11 cellular contexts compared by ENCODE assay signal in the genomic region with DNA sequence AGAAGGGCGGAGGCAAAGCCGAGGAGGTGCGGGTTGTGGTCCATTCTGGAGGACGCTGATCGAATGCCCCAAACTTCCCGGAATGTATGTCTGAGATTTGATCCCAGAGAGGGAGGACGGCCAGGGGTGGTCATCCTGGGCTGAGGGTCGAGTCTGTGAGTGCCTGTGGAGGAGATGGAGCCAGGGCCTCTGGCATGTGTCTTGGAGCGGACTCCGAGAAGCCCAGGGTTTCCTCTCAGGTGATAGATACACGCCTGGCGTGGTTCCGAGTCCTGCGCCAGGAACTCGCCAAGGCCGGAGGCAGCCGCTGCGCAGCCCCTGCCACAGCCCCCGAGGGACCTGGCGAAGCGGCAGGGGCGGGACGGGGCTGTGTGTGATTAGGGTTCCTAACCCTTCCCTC. TPM values are rescaled to one million over a fixed set of nuclear protein-coding genes. Genes with fewer than 3 reads are reported as not detected.
DNase-seq lines count a peak whose midpoint lies in the region; ATAC-seq and TF ChIP-seq lines count a peak whose summit lies in the region.
"Had no signal": no experiment of that assay in that cellular context is flagged by ENCODE, and none has a peak within 500 bp of the region (broad histone marks: within the 10 kb centered on the region; RNA-seq: fewer than 3 reads in every experiment).

No MANE protein-coding gene starts in this region.

- H4K91ac ChIP-seq in IMR-90 (ENCODE audit: insufficient read depth, low read depth, low read length): no peak overlapping the region

- no peak for TF ChIP-seq CTCF in IMR-90 (conservative IDR thresholded peaks at IDR 0.05; ENCODE audit: low read depth, low read length)
- no peak for TF ChIP-seq CTCF in esophagus muscularis mucosa (IDR thresholded peaks at IDR 0.05)
- TF ChIP-seq CTCF in suprapubic skin (IDR thresholded peaks at IDR 0.05): no peak

- TF ChIP-seq RAD21 in IMR-90 (IDR thresholded peaks at IDR 0.05; ENCODE audit: low read length): no peak

- dilution Hi-C loops in IMR-90 (cut with HindIII; ENCODE audit: low sequenced_read_pairs, unreplicated experiment): no loop called here

- CTCF ChIA-PET in IMR-90 (lab: Yijun Ruan, JAX): no interaction called here

- peak overlapping the region; percentile 44 for H3K9ac ChIP-seq in IMR-90 (ENCODE audit: low read depth, low read length)

- no peaks in the 10 kb centered on the region for H3K79me1 ChIP-seq in IMR-90 (ENCODE audit: low read depth in 1 of 2, low read length in 2 of 2)

- H2BK15ac ChIP-seq in IMR-90 (ENCODE audit: low read depth, low read length): no peak overlapping the region

- H3K18ac ChIP-seq in IMR-90 (ENCODE audit: low read depth, low read length): no peak overlapping the region

- no peak overlapping the region for H2AK5ac ChIP-seq in IMR-90 (ENCODE audit: low read depth, low read length)

- no peak overlapping the region; the same call in 1 of the 2 replicates for H4K5ac ChIP-seq in IMR-90 (ENCODE audit: low read depth, low read length)

- H2AFZ ChIP-seq in IMR-90 (replicated peaks; ENCODE audit: low read length, poor library complexity): peak overlapping the region; percentile 63

- 3% methylated on average over 6 of the region's 23 CpGs; no CpG with 5 or more reads in 1 of the 2 experiments for WGBS in IMR-90 (ENCODE audit: extremely low coverage in 2 of 2, insufficient read length in 1 of 2), 2 experiments
- 0% methylated on average over 2 of the region's 23 CpGs for WGBS in esophagus muscularis mucosa
- 72 to 76% methylated on average over 8 to 18 of the region's 23 CpGs for WGBS in mesodermal cell (ENCODE audit: insufficient coverage in 2 of 2), 2 experiments
- WGBS in suprapubic skin: 7% methylated on average over 3 of the region's 23 CpGs

- H2BK20ac ChIP-seq in IMR-90 (ENCODE audit: low read depth, low read length): no peak overlapping the region

- H3K4ac ChIP-seq in IMR-90 (ENCODE audit: low read depth, low read length): no peak overlapping the region

- no peak overlapping the region for H2BK120ac ChIP-seq in IMR-90 (ENCODE audit: low read depth, low read length)

- no peaks in the 10 kb centered on the region for H3K9me1 ChIP-seq in IMR-90 (ENCODE audit: insufficient read depth, low read length)

- H3K14ac ChIP-seq in IMR-90 (replicated peaks; ENCODE audit: low read depth, low read length): no peak overlapping the region

- no peak for TF ChIP-seq EP300 in esophagus muscularis mucosa (IDR thresholded peaks at IDR 0.05)
- no peak for TF ChIP-seq EP300 in suprapubic skin (IDR thresholded peaks at IDR 0.05)

- in situ Hi-C loops in IMR-90 (cut with MboI; ENCODE audit: low sequenced_read_pairs): no loop called here

- POLR2A ChIA-PET in IMR-90 (lab: Charles Lee; ENCODE audit: unreplicated experiment): no interaction called here

- no peak overlapping the region for H4K8ac ChIP-seq in IMR-90 (ENCODE audit: low read depth in 2 of 2, low read length in 2 of 2)

- DNase-seq in IMR-90 (no peak), esophagus muscularis mucosa (ENCODE audit: extremely low spot score) (no peak), suprapubic skin (ENCODE audit: low spot score in 2 of 2) (no peak), retina (no peak)
- no peak for DNase-seq in activated CD8-positive, alpha-beta memory T cell treated with anti-CD3 and anti-CD28 coated beads, Interleukin-2, amount 50 U/mL, for 48 hours
- DNase-seq in activated CD4-positive, alpha-beta T cell treated with anti-CD3 and anti-CD28 coated beads, Interleukin-2, amount 50 U/mL, for 4 hours: no peak
- DNase-seq: islet precursor cell; NCI-H1048; stimulated activated CD4-positive, alpha-beta T cell treated with anti-CD3 and anti-CD28 coated beads, Interleukin-4, amount 100 ng/mL, for 24 hours had no signal

- H3K27ac ChIP-seq in IMR-90 (ENCODE audit: insufficient read depth, low read length) (peak overlapping the region; percentile 37; the same call in 1 of the 2 replicates), esophagus muscularis mucosa (replicated peaks in 1 of 4) (peak overlapping the region; percentile 77 to 88 (median 86)), mesodermal cell (ENCODE audit: low read depth, low read length, severe bottlenecking) (no peak overlapping the region), suprapubic skin (no peak overlapping the region)

- H3K4me3 ChIP-seq in IMR-90 (ENCODE audit: insufficient read depth, low read depth, low read length) (peak overlapping the region; percentile 68), esophagus muscularis mucosa (peak overlapping the region; percentile 66 to 83 (median 76)), mesodermal cell (ENCODE audit: extremely low read depth, insufficient read depth, low read length, poor library complexity, severe bottlenecking) (peak overlapping the region; percentile 27), suprapubic skin (peak overlapping the region; percentile 62)

- H4K20me1 ChIP-seq in IMR-90 (ENCODE audit: insufficient read depth, low read length): no peaks in the 10 kb centered on the region

- ATAC-seq in IMR-90 (ENCODE audit: low read depth) (peak; percentile 13; the same call in 1 of the 2 replicates), GM19328 (IDR thresholded peaks at IDR 0.05; ENCODE audit: unreplicated experiment) (no peak)

- no peak overlapping the region for H2AK9ac ChIP-seq in IMR-90 (replicated peaks; ENCODE audit: low read depth, low read length, poor library complexity)

- H3K27me3 ChIP-seq in IMR-90 (ENCODE audit: control insufficient read depth, insufficient read depth, low read length): no peaks in the 10 kb centered on the region
- H3K27me3 ChIP-seq in esophagus muscularis mucosa: no peaks in the 10 kb centered on the region
- H3K27me3 ChIP-seq in suprapubic skin: no peaks in the 10 kb centered on the region

- peaks cover 67% of the 10 kb centered on the region for H3K9me3 ChIP-seq in IMR-90 (ENCODE audit: control insufficient read depth, insufficient read depth, low read length)
- H3K9me3 ChIP-seq in esophagus muscularis mucosa: peaks cover 0 to 43% (median 34%) of the 10 kb centered on the region in 4 donors
- H3K9me3 ChIP-seq in mesodermal cell (ENCODE audit: control insufficient read depth, low read length): peaks cover 79% of the 10 kb centered on the region
- H3K9me3 ChIP-seq in suprapubic skin: peaks cover 54% of the 10 kb centered on the region

- intact Hi-C loops in IMR-90 (cut with micrococcal nuclease): no loop called here
- intact Hi-C loops in esophagus muscularis mucosa (cut with DNase I): loop anchor here (5.0 to 10.0 kb wide), 4 partner anchors 44 to 207 kb away; a partner anchor contains a TSS

- no TSS peak for BruUV-seq in IMR-90 (replicated peaks; lab: Mats Ljungman, UMichigan)

- H3K23ac ChIP-seq in IMR-90 (ENCODE audit: low read depth, low read length): no peak overlapping the region

- H3K56ac ChIP-seq in IMR-90 (ENCODE audit: extremely low read depth, insufficient read depth, low read length): no peak overlapping the region

- no peak overlapping the region for H2BK5ac ChIP-seq in IMR-90 (ENCODE audit: low read depth, low read length, poor library complexity, severe bottlenecking)

- H3K4me1 ChIP-seq in IMR-90 (ENCODE audit: control insufficient read depth, insufficient read depth, low read length) (no peaks in the 10 kb centered on the region), esophagus muscularis mucosa (peaks cover 9 to 24% (median 11%) of the 10 kb centered on the region in 4 donors), mesodermal cell (ENCODE audit: control insufficient read depth, insufficient read depth, low read length, poor library complexity, severe bottlenecking) (no peaks in the 10 kb centered on the region), suprapubic skin (peaks cover 10% of the 10 kb centered on the region)

- peak overlapping the region; percentile 70 for H3K4me2 ChIP-seq in IMR-90 (ENCODE audit: low read depth, low read length)

- H3K36me3 ChIP-seq in IMR-90 (ENCODE audit: control insufficient read depth, insufficient read depth, low read length) (no peaks in the 10 kb centered on the region; the same call in 1 of the 2 replicates), esophagus muscularis mucosa (peaks cover 0 to 23% (median 13%) of the 10 kb centered on the region in 4 donors), mesodermal cell (ENCODE audit: control insufficient read depth, insufficient read depth, low read length) (no peaks in the 10 kb centered on the region), suprapubic skin (peaks cover 8% of the 10 kb centered on the region)

- no peak for TF ChIP-seq POLR2A in IMR-90 (IDR thresholded peaks at IDR 0.05; ENCODE audit: low read depth, low read length)
- no peak for TF ChIP-seq POLR2A in esophagus muscularis mucosa (IDR thresholded peaks at IDR 0.05; ENCODE audit: low read depth)
- TF ChIP-seq POLR2A in suprapubic skin (IDR thresholded peaks at IDR 0.05): no peak

TF ChIP-seq in IMR-90, 13 proteins besides CTCF, POLR2A, EP300 and RAD21 (continues in another document):
- no peak for TF ChIP-seq RFX5 (IDR thresholded peaks at IDR 0.05; ENCODE audit: low read depth, low read length)
- no peak for TF ChIP-seq CHD1 (IDR thresholded peaks at IDR 0.05; ENCODE audit: low read depth, low read length)
- TF ChIP-seq MXI1 (IDR thresholded peaks at IDR 0.05; ENCODE audit: borderline replicate concordance, low read depth, low read length): no peak

RNA-seq across cellular contexts. Expression of a gene that starts 0.4 kb away (rescaled TPM):
- total RNA-seq in IMR-90 (2012; rRNA removed) (under 0.01 and 0.18 TPM in 2 replicates), esophagus muscularis mucosa (1 to 10 TPM; 2.3 to 4.8 (median 4.2) TPM), suprapubic skin (1 to 10 TPM in 1 of 4 donors, under 1 TPM in 3; 0.38 to 3.1 (median 0.71) TPM)
- 0.07 and 0.12 TPM in 2 replicates for polyA plus RNA-seq in IMR-90 (2012; rRNA removed)
- 0.02 TPM in 1 of 2 replicates, not detected in the other for polyA plus RNA-seq in IMR-90 (2012; cell fraction: cytosol; rRNA removed)
- polyA plus RNA-seq in IMR-90 (2012; cell fraction: nucleus; rRNA removed; ENCODE audit: low replicate concordance): 0.03 and 0.14 TPM in 2 replicates
- 0.85 TPM for polyA plus RNA-seq in mesodermal cell (2013, experiment 1 of 2)
- 0.81 TPM for polyA plus RNA-seq in mesodermal cell (2013, experiment 2 of 2)

RNA-seq across cellular contexts. Expression of a gene that starts 45.6 kb away (rescaled TPM):
- 0.18 and 0.56 TPM in 2 replicates for total RNA-seq in IMR-90 (2012; rRNA removed)
- polyA plus RNA-seq in IMR-90 (2012; rRNA removed): 0.06 and 0.19 TPM in 2 replicates
- 0.01 and 0.04 TPM in 2 replicates for polyA plus RNA-seq in IMR-90 (2012; cell fraction: cytosol; rRNA removed)
- polyA plus RNA-seq in IMR-90 (2012; cell fraction: nucleus; rRNA removed; ENCODE audit: low replicate concordance): 0.02 and 0.41 TPM in 2 replicates
- total RNA-seq in esophagus muscularis mucosa: 1 to 10 TPM; 2.1 to 4.0 (median 2.8) TPM
- polyA plus RNA-seq in mesodermal cell (2013, experiment 1 of 2): 2.2 TPM
- polyA plus RNA-seq in mesodermal cell (2013, experiment 2 of 2): 2.7 TPM
- 1 to 10 TPM in 3 of 4 donors, under 1 TPM in 1; 0.94 to 4.8 (median 2.0) TPM for total RNA-seq in suprapubic skin

RNA-seq across cellular contexts. Expression of a gene that starts 53.8 kb away (rescaled TPM):
- total RNA-seq in IMR-90 (2012; rRNA removed): not detected in 2 replicates
- not detected in 2 replicates for polyA plus RNA-seq in IMR-90 (2012; rRNA removed)
- polyA plus RNA-seq in IMR-90 (2012; cell fraction: cytosol; rRNA removed): not detected in 2 replicates
- polyA plus RNA-seq in IMR-90 (2012; cell fraction: nucleus; rRNA removed; ENCODE audit: low replicate concordance): not detected in 2 replicates
- not detected for total RNA-seq in esophagus muscularis mucosa
- not detected for polyA plus RNA-seq in mesodermal cell (2013, experiment 1 of 2)
- polyA plus RNA-seq in mesodermal cell (2013, experiment 2 of 2): not detected
- total RNA-seq in suprapubic skin: under 1 TPM in 1 of 4 donors, not detected in 3; 0.08 TPM

Comparison
In these comparisons a context has a peak if more than half of its experiments do, and no peak if none do; other contexts are left out.
1. H3K27ac ChIP-seq: peak in IMR-90 (single experiment) and esophagus muscularis mucosa (4 of 4); none in mesodermal cell (single experiment) and suprapubic skin (single experiment).
2. Peak in every context shown above with its lines, with median percentiles within 50 percentile points of each other: H3K4me3 ChIP-seq.